ENCODE assay signal across 18 cellular contexts in genomic region chr5:78501411-78502338, GRCh38.
DNase-seq lines count a peak whose midpoint lies in the region; ATAC-seq and TF ChIP-seq lines count a peak whose summit lies in the region.
"Had no signal": no experiment of that assay in that cellular context is flagged by ENCODE, and none has a peak within 500 bp of the region (broad histone marks: within the 10 kb centered on the region; RNA-seq: fewer than 3 reads in every experiment).

No MANE protein-coding gene starts in this region.

- H3K4me3 Mint-ChIP-seq in neural progenitor cell, result no peak overlapping the region
- H3K4me3 Mint-ChIP-seq: brain; effector memory CD8-positive, alpha-beta T cell; H9 had no signal

- H3K27ac ChIP-seq in RWPE2 (ENCODE audit: poor library complexity, severe bottlenecking) (peak overlapping the region; percentile 11), fibroblast of lung (ENCODE audit: insufficient read depth, low read length) (peak overlapping the region; percentile 29), neural progenitor cell (no peak overlapping the region), prostate gland (no peak overlapping the region), SJCRH30 (no peak overlapping the region)

- TF ChIP-seq CTCF in RWPE2 (IDR thresholded peaks at IDR 0.05; ENCODE audit: poor library complexity, severe bottlenecking), result no peak
- TF ChIP-seq CTCF in fibroblast of lung (conservative IDR thresholded peaks at IDR 0.05 in 1 of 2, IDR thresholded peaks at IDR 0.05 in 1 of 2; ENCODE audit: low read depth in 1 of 2, low read length in 2 of 2), result no peak
- TF ChIP-seq CTCF in neural progenitor cell (IDR thresholded peaks at IDR 0.05), result no peak
- TF ChIP-seq CTCF in prostate gland (IDR thresholded peaks at IDR 0.05), result no peak

- H3K9me3 ChIP-seq in RWPE2 (ENCODE audit: severe bottlenecking), result no peaks in the 10 kb centered on the region
- no peaks in the 10 kb centered on the region for H3K9me3 ChIP-seq in fibroblast of lung (ENCODE audit: control insufficient read depth, insufficient read depth, low read depth, low read length)
- H3K9me3 ChIP-seq in neural progenitor cell (ENCODE audit: low read depth), result no peaks in the 10 kb centered on the region
- no peaks in the 10 kb centered on the region for H3K9me3 ChIP-seq in prostate gland
- H3K9me3 ChIP-seq in SJCRH30 (replicated peaks), result no peaks in the 10 kb centered on the region

- H3K4me3 ChIP-seq in RWPE2 (ENCODE audit: severe bottlenecking), result no peak overlapping the region
- no peak overlapping the region for H3K4me3 ChIP-seq in fibroblast of lung (replicated peaks in 1 of 4; ENCODE audit: control extremely low read depth in 1 of 4, insufficient read depth in 1 of 4, low read depth in 3 of 4, low read length in 4 of 4)
- H3K4me3 ChIP-seq in neural progenitor cell, result no peak overlapping the region
- no peak overlapping the region for H3K4me3 ChIP-seq in prostate gland
- no peak overlapping the region for H3K4me3 ChIP-seq in SJCRH30

- WGBS in prostate gland, result 51% methylated on average over 9 of the region's 9 CpGs

- intact Hi-C loops in prostate gland (cut with DNase I), result no loop called here

- peaks cover 2% of the 10 kb centered on the region for H3K36me3 Mint-ChIP-seq in neural progenitor cell
- H3K36me3 Mint-ChIP-seq: brain had no signal

- H4K20me1 ChIP-seq in fibroblast of lung (ENCODE audit: control insufficient read depth, extremely low read depth, insufficient read depth, low read length) (no peaks in the 10 kb centered on the region), neural progenitor cell (ENCODE audit: low read depth) (peaks cover 8% of the 10 kb centered on the region)

- H3K9ac ChIP-seq in fibroblast of lung (ENCODE audit: insufficient read depth, low read length) (no peak overlapping the region), neural progenitor cell (no peak overlapping the region)

- ATAC-seq in RWPE2 (ENCODE audit: low read depth), result no peak
- ATAC-seq in activated CD4-positive, CD25-positive, alpha-beta regulatory T cell treated with anti-CD3 and anti-CD28 coated beads, Interleukin-2, amount 50 U/mL, for 24 hours, result no peak
- ATAC-seq: effector memory CD8-positive, alpha-beta T cell had no signal

- H2AFZ ChIP-seq in fibroblast of lung (ENCODE audit: low read length) (no peak overlapping the region), neural progenitor cell (replicated peaks) (no peak overlapping the region)

- H3K9me3 Mint-ChIP-seq in neural progenitor cell, result no peaks in the 10 kb centered on the region
- H3K9me3 Mint-ChIP-seq: effector memory CD8-positive, alpha-beta T cell; H9 had no signal

- no peaks in the 10 kb centered on the region for H3F3A ChIP-seq in neural progenitor cell (ENCODE audit: low read depth)

- TF ChIP-seq POLR2A in prostate gland (IDR thresholded peaks at IDR 0.05), result no peak

- no peaks in the 10 kb centered on the region for H3K36me3 ChIP-seq in RWPE2 (ENCODE audit: low read depth)
- no peaks in the 10 kb centered on the region for H3K36me3 ChIP-seq in fibroblast of lung (ENCODE audit: control insufficient read depth, insufficient read depth, low read length)
- no peaks in the 10 kb centered on the region for H3K36me3 ChIP-seq in neural progenitor cell
- H3K36me3 ChIP-seq in prostate gland, result no peaks in the 10 kb centered on the region
- no peaks in the 10 kb centered on the region; the same call in 1 of the 2 replicates for H3K36me3 ChIP-seq in SJCRH30

- H3K27me3 ChIP-seq in RWPE2 (ENCODE audit: insufficient read depth, poor library complexity, severe bottlenecking) (no peaks in the 10 kb centered on the region), fibroblast of lung (ENCODE audit: control insufficient read depth, insufficient read depth, low read length) (no peaks in the 10 kb centered on the region), neural progenitor cell (no peaks in the 10 kb centered on the region), prostate gland (replicated peaks; ENCODE audit: insufficient read depth) (no peaks in the 10 kb centered on the region), SJCRH30 (no peaks in the 10 kb centered on the region)

- H3K27ac Mint-ChIP-seq in neural progenitor cell, result peak overlapping the region; percentile 45
- H3K27ac Mint-ChIP-seq: effector memory CD8-positive, alpha-beta T cell; H9 had no signal

- no peaks in the 10 kb centered on the region for H3K27me3 Mint-ChIP-seq in neural progenitor cell (ENCODE audit: insufficient read depth, low read depth)
- H3K27me3 Mint-ChIP-seq: brain had no signal

- DNase-seq in EH (ENCODE audit: low read depth), result peak; percentile 90
- DNase-seq in RWPE2 (ENCODE audit: low spot score), result no peak
- DNase-seq in fibroblast of lung (ENCODE audit: low read depth in 2 of 2), result peak in 1 of 2 donors; percentile 69
- no peak for DNase-seq in neural progenitor cell (ENCODE audit: low spot score)
- DNase-seq in prostate gland (ENCODE audit: low spot score), result no peak
- no peak for DNase-seq in SJCRH30
- DNase-seq in NCI-H446 treated with DMSO at 0.1 percent for 48 hours (lab: John Stamatoyannopoulos, UW), result no peak
- DNase-seq: activated CD8-positive, alpha-beta memory T cell treated with anti-CD3 and anti-CD28 coated beads for 24 hours; activated gamma-delta T cell; C1 segment of cervical spinal cord; effector memory CD8-positive, alpha-beta T cell; H9; NCI-H345; posterior cingulate gyrus; stimulated activated CD4-positive, alpha-beta T cell treated with anti-CD3 and anti-CD28 coated beads, Interleukin-4, amount 100 ng/mL, for 4 hours; stimulated activated naive CD4-positive, alpha-beta T cell treated with Interleukin-2 at 50 U/mL for 16 hours had no signal

- H3K4me1 Mint-ChIP-seq in neural progenitor cell, result peaks cover 10% of the 10 kb centered on the region

- H3K4me2 ChIP-seq in fibroblast of lung (ENCODE audit: extremely low read depth, insufficient read depth, low read length), result peak overlapping the region; percentile 36
- H3K4me2 ChIP-seq in neural progenitor cell, result no peak overlapping the region

- H3K79me2 ChIP-seq in fibroblast of lung (ENCODE audit: control insufficient read depth, insufficient read depth, low read length), result peaks cover 25% of the 10 kb centered on the region
- no peaks in the 10 kb centered on the region for H3K79me2 ChIP-seq in neural progenitor cell (ENCODE audit: low read depth)

- H3K4me1 ChIP-seq in RWPE2 (ENCODE audit: insufficient read depth, poor library complexity, severe bottlenecking), result peaks cover 28% of the 10 kb centered on the region
- peaks cover 26% of the 10 kb centered on the region for H3K4me1 ChIP-seq in fibroblast of lung (ENCODE audit: control insufficient read depth, extremely low read depth, insufficient read depth, low read length)
- peaks cover 12% of the 10 kb centered on the region for H3K4me1 ChIP-seq in neural progenitor cell
- H3K4me1 ChIP-seq in prostate gland (replicated peaks), result no peaks in the 10 kb centered on the region
- peaks cover 37% of the 10 kb centered on the region for H3K4me1 ChIP-seq in SJCRH30

Comparison
In these comparisons a context has a peak if more than half of its experiments do, and no peak if none do; other contexts are left out.
1. H3K27ac ChIP-seq: peak in RWPE2 (single experiment) and fibroblast of lung (single experiment); none in neural progenitor cell (single experiment), prostate gland (0 of 2) and SJCRH30 (single experiment).